In the genomic region with DNA sequence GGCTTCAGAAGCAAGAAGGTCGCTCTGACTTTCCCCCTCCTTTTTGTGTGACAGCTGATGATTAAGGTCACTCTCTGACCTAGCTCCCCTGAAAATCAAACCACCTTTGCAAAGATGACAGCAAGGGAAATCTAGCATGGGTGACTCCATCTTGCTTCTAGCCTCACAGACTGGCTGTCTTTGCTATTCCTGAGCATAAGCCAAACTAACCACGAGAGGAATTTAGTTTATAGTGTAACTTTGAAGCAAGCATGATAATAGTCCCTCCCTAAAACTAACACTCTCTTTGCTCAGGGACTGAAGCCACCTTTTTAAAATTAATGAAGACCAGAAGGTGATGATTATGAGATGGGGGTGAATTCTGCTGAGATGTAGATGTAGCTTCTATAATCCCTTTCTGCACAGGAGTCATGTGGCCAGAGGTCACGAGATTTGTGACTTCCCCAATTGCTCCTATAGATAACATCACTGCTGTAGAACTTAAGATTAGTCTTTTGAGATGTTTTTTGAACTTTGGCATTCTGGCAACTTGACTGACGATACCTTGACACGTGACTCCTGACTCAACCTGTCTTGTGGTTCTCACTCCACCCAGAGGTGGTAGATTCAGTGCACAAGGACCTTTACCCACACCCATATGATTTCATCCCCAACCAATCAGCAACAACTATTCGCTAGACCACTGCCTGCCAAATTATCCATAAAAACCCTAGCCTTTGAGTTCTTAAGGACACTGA, we compare ENCODE assay signal across 20 cellular contexts.
"Had no signal": no experiment of that assay in that cellular context is flagged by ENCODE, and none has a peak within 500 bp of the region (broad histone marks: within the 10 kb centered on the region; RNA-seq: fewer than 3 reads in every experiment).

No MANE protein-coding gene starts in this region.

- H3K4me3 Mint-ChIP-seq: activated naive CD8-positive, alpha-beta T cell; activated T-cell treated with anti-CD3 and anti-CD28 coated beads, Interleukin-2, amount 50 U/mL, for 4 hours; mesothelial cell of epicardium had no signal

- H3K9me3 ChIP-seq: breast epithelium, gastroesophageal sphincter, heart right ventricle, pancreas, spleen, uterus had no signal

- H3K4me3 ChIP-seq: breast epithelium, gastroesophageal sphincter, heart right ventricle, lung, pancreas, spleen, uterus had no signal

- H3K4me1 ChIP-seq: breast epithelium, pancreas, spleen, uterus had no signal

- DNase-seq: activated CD4-positive, alpha-beta T cell treated with anti-CD3 and anti-CD28 coated beads, Interleukin-2, amount 50 U/mL, for 48 hours; activated CD4-positive, CD25-positive, alpha-beta regulatory T cell treated with anti-CD3 and anti-CD28 coated beads, Interleukin-2, amount 50 U/mL, for 72 hours; activated effector memory CD4-positive, alpha-beta T cell treated with anti-CD3 and anti-CD28 coated beads, Interleukin-2, amount 50 U/mL, for 16 hours; activated T-cell treated with anti-CD3 and anti-CD28 coated beads, Interleukin-2, amount 50 U/mL, for 4 hours; anterior cingulate cortex; cerebellar nuclear complex; heart right ventricle; left cardiac atrium; pancreas; spleen; T-helper 1 cell; T1000; uterus had no signal

- H3K9me3 Mint-ChIP-seq: activated T-cell treated with anti-CD3 and anti-CD28 coated beads, Interleukin-2, amount 50 U/mL, for 4 hours had no signal

- H3K36me3 ChIP-seq: breast epithelium, gastroesophageal sphincter, heart right ventricle, pancreas, spleen, uterus had no signal

- H3K27me3 ChIP-seq: breast epithelium, gastroesophageal sphincter, heart right ventricle, pancreas, uterus had no signal

- ATAC-seq: activated T-cell treated with anti-CD3 and anti-CD28 coated beads, Interleukin-2, amount 50 U/mL, for 4 hours; gastroesophageal sphincter; heart right ventricle; left cardiac atrium; pancreas; sciatic nerve had no signal

- H3K27ac ChIP-seq: breast epithelium, epithelial cell of prostate, gastroesophageal sphincter, heart right ventricle, pancreas, spleen, uterus had no signal

- FAIRE-seq: pancreas had no signal

- H3K27ac Mint-ChIP-seq: activated naive CD8-positive, alpha-beta T cell; mesothelial cell of epicardium had no signal

- H3K36me3 Mint-ChIP-seq: activated naive CD8-positive, alpha-beta T cell; mesothelial cell of epicardium had no signal
